Comparison of ENCODE assay signal across 16 cellular contexts in genomic region chrX:10103023-10103422, GRCh38. TPM values are rescaled to one million over a fixed set of nuclear protein-coding genes. Genes with fewer than 3 reads are reported as not detected.
A peak's percentile ranks its signal among the peaks of the same experiment; 100 is the strongest.
DNase-seq lines count a peak whose midpoint lies in the region; ATAC-seq and TF ChIP-seq lines count a peak whose summit lies in the region.
"Had no signal": no experiment of that assay in that cellular context is flagged by ENCODE, and none has a peak within 500 bp of the region (broad histone marks: within the 10 kb centered on the region; RNA-seq: fewer than 3 reads in every experiment).

No MANE protein-coding gene starts in this region.

- TF ChIP-seq CTCF in AG04449 (IDR thresholded peaks at IDR 0.05; ENCODE audit: insufficient read depth, low read length, missing control alignments) (no peak), brain microvascular endothelial cell (IDR thresholded peaks at IDR 0.05; ENCODE audit: low read depth, low read length, missing control alignments) (no peak), kidney epithelial cell (IDR thresholded peaks at IDR 0.05; ENCODE audit: insufficient read depth, low read length, poor library complexity, severe bottlenecking) (no peak)

- POLR2A ChIA-PET in AG04449 (lab: Yijun Ruan, JAX) = interaction anchor here (1.1 kb wide), 1 partner anchor 61 kb away, joined by 6 read pairs; no protein-coding TSS in a partner anchor

- in situ Hi-C loops in brain microvascular endothelial cell (cut with HindIII; ENCODE audit: low pct_ligation_motif_present, low sequenced_read_pairs) (no loop called here), KBM-7 (cut with MboI; ENCODE audit: low pct_unique_long_range_greater_than_20kb, low sequenced_read_pairs) (loop anchor here (25.0 kb wide), 1 partner anchor 216 kb away; no protein-coding TSS in a partner anchor)

- CTCF ChIA-PET in AG04449 (lab: Yijun Ruan, JAX) = interaction anchor here (2.3 kb wide), 1 partner anchor 16 kb away, joined by 17 read pairs; no protein-coding TSS in a partner anchor

- H3K36me3 ChIP-seq in brain microvascular endothelial cell (replicated peaks) = peaks cover 2% of the 10 kb centered on the region
- no peaks in the 10 kb centered on the region for H3K36me3 ChIP-seq in kidney epithelial cell (ENCODE audit: control insufficient read depth, insufficient read depth, low read length)
- H3K36me3 ChIP-seq: thoracic aorta had no signal

- H3K27me3 ChIP-seq in brain microvascular endothelial cell (replicated peaks) (no peaks in the 10 kb centered on the region), kidney epithelial cell (ENCODE audit: control insufficient read depth, insufficient read depth, low read length) (no peaks in the 10 kb centered on the region)
- H3K27me3 ChIP-seq: foreskin keratinocyte had no signal

- DNase-seq in AG04449 (ENCODE audit: low read depth, low spot score) (peak; percentile 79), GM04503 (ENCODE audit: low read depth) (peak; percentile 89), brain microvascular endothelial cell (peak; percentile 87), kidney epithelial cell (ENCODE audit: low read depth) (peak; percentile 56), NCI-H1105 (lab: John Stamatoyannopoulos, UW) (no peak), KBM-7 (no peak)
- DNase-seq: activated naive CD8-positive, alpha-beta T cell treated with anti-CD3 and anti-CD28 coated beads, Interleukin-2, amount 10 ng/mL, durations not matched to agents 7 days and 5 days; AML-193; DMS79 treated with DMSO at 0.1 percent for 48 hours; foreskin keratinocyte; mucosa of descending colon; NCI-H1436 had no signal

- H3K27ac ChIP-seq in brain microvascular endothelial cell = peak overlapping the region; percentile 93
- H3K27ac ChIP-seq: foreskin keratinocyte had no signal

- H3K4me3 ChIP-seq in AG04449 (ENCODE audit: low read depth, low read length) (no peak overlapping the region), brain microvascular endothelial cell (ENCODE audit: low read depth, low read length) (no peak overlapping the region), kidney epithelial cell (ENCODE audit: low read depth, low read length) (no peak overlapping the region)
- H3K4me3 ChIP-seq: mucosa of descending colon, thoracic aorta had no signal

- no peak for ATAC-seq in GM21529 (IDR thresholded peaks at IDR 0.05; ENCODE audit: unreplicated experiment)
- no peak for ATAC-seq in HG03039 (IDR thresholded peaks at IDR 0.05; ENCODE audit: unreplicated experiment)
- ATAC-seq: foreskin keratinocyte, mucosa of descending colon had no signal

RNA-seq across cellular contexts. Expression of gene CLCN4, which starts 53.8 kb away (rescaled TPM):
- total RNA-seq in kidney epithelial cell = 6.8 and 7.3 TPM in 2 replicates
- total RNA-seq: T-helper 1 cell treated with Interleukin-12 subunit alpha and Interleukin-12 subunit beta and Interleukin-4 antibody, amounts not matched to agents 30 ng/mL and 1 ng/mL, for 36 hours had no signal

Comparison
In these comparisons a context has a peak if more than half of its experiments do, and no peak if none do; other contexts are left out.
1. DNase-seq: peak in AG04449 (single experiment), GM04503 (single experiment), brain microvascular endothelial cell (single experiment) and kidney epithelial cell (single experiment); none in NCI-H1105 (single experiment) and KBM-7 (single experiment).